ENCODE assay signal across 18 cellular contexts in the genomic region with DNA sequence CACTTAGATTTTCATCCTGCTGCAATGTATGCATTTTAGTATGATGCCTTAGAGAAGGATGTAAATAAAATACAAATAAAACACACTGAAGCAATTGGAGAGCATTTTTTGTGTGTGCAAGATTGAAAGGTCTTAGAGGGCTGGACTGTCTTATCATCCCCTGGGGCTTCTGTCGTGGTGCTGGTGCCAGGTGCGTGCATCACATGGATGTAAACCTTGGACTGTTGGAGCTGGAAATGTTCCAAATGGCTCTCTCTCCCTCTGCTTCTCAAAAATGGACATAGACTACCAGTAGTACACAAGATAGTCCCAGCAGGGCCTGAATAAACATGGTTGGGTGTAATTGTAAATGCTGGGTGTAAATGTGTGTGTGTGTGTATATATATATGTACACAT. TPM values are rescaled to one million over a fixed set of nuclear protein-coding genes. Genes with fewer than 3 reads are reported as not detected.
A peak's percentile ranks its signal among the peaks of the same experiment; 100 is the strongest.
DNase-seq lines count a peak whose midpoint lies in the region; ATAC-seq and TF ChIP-seq lines count a peak whose summit lies in the region.
"Had no signal": no experiment of that assay in that cellular context is flagged by ENCODE, and none has a peak within 500 bp of the region (broad histone marks: within the 10 kb centered on the region; RNA-seq: fewer than 3 reads in every experiment).

No MANE protein-coding gene starts in this region.

- H3K4ac ChIP-seq in mesenchymal stem cell (ENCODE audit: low read depth in 1 of 2, low read length in 2 of 2): no peak overlapping the region

- no peak for TF ChIP-seq POLR2A in right lobe of liver (IDR thresholded peaks at IDR 0.05)

- no peak overlapping the region for H4K8ac ChIP-seq in mesenchymal stem cell (ENCODE audit: low read length)

- no peaks in the 10 kb centered on the region for H3K36me3 ChIP-seq in BLaER1 treated with 17β-estradiol and CSF1 and Interleukin-3, amounts not matched to agents 10 nM and 100 nM
- H3K36me3 ChIP-seq in mesenchymal stem cell (ENCODE audit: control insufficient read depth in 1 of 2, insufficient read depth in 2 of 2, low read depth in 1 of 2, low read length in 2 of 2) (peaks cover 0 to 8% of the 10 kb centered on the region in 2 experiments), right lobe of liver (no peaks in the 10 kb centered on the region)

- H3K18ac ChIP-seq in mesenchymal stem cell (ENCODE audit: low read depth in 1 of 2, low read length in 2 of 2): no peak overlapping the region

- peaks cover 21% of the 10 kb centered on the region for H3K79me1 ChIP-seq in mesenchymal stem cell (replicated peaks; ENCODE audit: low read length, poor library complexity, severe bottlenecking)

- H3K27me3 ChIP-seq in BLaER1 treated with 17β-estradiol and CSF1 and Interleukin-3, amounts not matched to agents 10 nM and 100 nM: no peaks in the 10 kb centered on the region
- H3K27me3 ChIP-seq in mesenchymal stem cell (ENCODE audit: control insufficient read depth in 1 of 2, insufficient read depth in 1 of 2, low read length in 2 of 2) (no peaks in the 10 kb centered on the region), right lobe of liver (no peaks in the 10 kb centered on the region)

- no peak overlapping the region for H3K23ac ChIP-seq in mesenchymal stem cell (ENCODE audit: low read length in 2 of 2)

- ATAC-seq in GM21786 (IDR thresholded peaks at IDR 0.05; ENCODE audit: unreplicated experiment): no peak
- no peak for ATAC-seq in right lobe of liver
- ATAC-seq: activated T-cell treated with anti-CD3 and anti-CD28 coated beads, Interleukin-2, amount 50 U/mL, for 4 hours; left colon had no signal

- no peak overlapping the region for H4K91ac ChIP-seq in mesenchymal stem cell (ENCODE audit: low read length)

- intact Hi-C loops in right lobe of liver (cut with DNase I): no loop called here

- TF ChIP-seq CTCF in right lobe of liver (IDR thresholded peaks at IDR 0.05): no peak

- peaks cover 63 to 100% (median 88%) of the 10 kb centered on the region in 10 experiments for H3K4me1 ChIP-seq in BLaER1 treated with 17β-estradiol and CSF1 and Interleukin-3, amounts not matched to agents 10 nM and 100 nM
- H3K4me1 ChIP-seq in mesenchymal stem cell (ENCODE audit: control insufficient read depth, insufficient read depth, low read depth, low read length) (peaks cover 35% of the 10 kb centered on the region), right lobe of liver (peaks cover 0 to 13% (median 0%) of the 10 kb centered on the region in 4 donors)

- H2BK5ac ChIP-seq in mesenchymal stem cell (ENCODE audit: low read depth, low read length, poor library complexity, severe bottlenecking): no peak overlapping the region

- peak; percentile 78 for DNase-seq in NCI-H1092 treated with DMSO at 0.1 percent for 48 hours (lab: John Stamatoyannopoulos, UW)
- DNase-seq in NCI-H748 (lab: John Stamatoyannopoulos, UW; ENCODE audit: unreplicated experiment): peak; percentile 76
- no peak for DNase-seq in mesenchymal stem cell
- DNase-seq in NCI-H2227 (lab: John Stamatoyannopoulos, UW; ENCODE audit: unreplicated experiment): no peak
- DNase-seq in right lobe of liver: no peak
- no peak for DNase-seq in germinal center (ENCODE audit: low spot score)
- DNase-seq: activated CD4-positive, alpha-beta memory T cell treated with anti-CD3 and anti-CD28 coated beads, Interleukin-2, amount 10 ng/mL, durations not matched to agents 7 days and 5 days; activated naive CD4-positive, alpha-beta T cell treated with anti-CD3 and anti-CD28 coated beads, Interleukin-2, amount 50 U/mL, for 16 hours; activated T-cell treated with anti-CD3 and anti-CD28 coated beads, Interleukin-2, amount 50 U/mL, for 4 hours; H9; left colon; right cardiac atrium; stimulated activated naive CD4-positive, alpha-beta T cell treated with Interleukin-2 at 50 U/mL for 16 hours; T-helper 1 cell had no signal

- no peaks in the 10 kb centered on the region for H3K9me3 ChIP-seq in BLaER1 treated with 17β-estradiol and CSF1 and Interleukin-3, amounts not matched to agents 10 nM and 100 nM (replicated peaks in 1 of 11)
- no peaks in the 10 kb centered on the region for H3K9me3 ChIP-seq in mesenchymal stem cell (ENCODE audit: control insufficient read depth, low read length)
- no peaks in the 10 kb centered on the region for H3K9me3 ChIP-seq in right lobe of liver

- no peak overlapping the region for H2BK120ac ChIP-seq in mesenchymal stem cell (ENCODE audit: low read depth, low read length)

- no peak overlapping the region for H3K14ac ChIP-seq in mesenchymal stem cell (ENCODE audit: low read length in 2 of 2)

- no peak overlapping the region for H2BK15ac ChIP-seq in mesenchymal stem cell (ENCODE audit: low read depth, poor library complexity, severe bottlenecking)

- H4K20me1 ChIP-seq in BLaER1 treated with 17β-estradiol and CSF1 and Interleukin-3, amounts not matched to agents 10 nM and 100 nM: no peaks in the 10 kb centered on the region

- peak overlapping the region in 5 of 11 experiments; percentile 14 to 54 (median 33); a peak in 5 of 22 replicates for H3K9ac ChIP-seq in BLaER1 treated with 17β-estradiol and CSF1 and Interleukin-3, amounts not matched to agents 10 nM and 100 nM
- H3K9ac ChIP-seq in mesenchymal stem cell (ENCODE audit: low read length): peak overlapping the region; percentile 36

- H2BK12ac ChIP-seq in mesenchymal stem cell (ENCODE audit: low read length in 2 of 2): no peak overlapping the region

- H3K4me2 ChIP-seq in BLaER1 treated with 17β-estradiol and CSF1 and Interleukin-3, amounts not matched to agents 10 nM and 100 nM: peak overlapping the region; percentile 67 to 91 (median 80)
- no peak overlapping the region for H3K4me2 ChIP-seq in mesenchymal stem cell (ENCODE audit: low read length, poor library complexity, severe bottlenecking)

- no peak overlapping the region for H2AK5ac ChIP-seq in mesenchymal stem cell (ENCODE audit: low read length, severe bottlenecking)

- H2AFZ ChIP-seq in mesenchymal stem cell (ENCODE audit: low read depth, low read length): no peak overlapping the region

- H3K27ac ChIP-seq in BLaER1 treated with 17β-estradiol and CSF1 and Interleukin-3, amounts not matched to agents 10 nM and 100 nM: peak overlapping the region in 7 of 11 experiments; percentile 74 to 88 (median 79); a peak in 13 of 22 replicates
- no peak overlapping the region for H3K27ac ChIP-seq in mesenchymal stem cell (ENCODE audit: low read length, poor library complexity, severe bottlenecking)
- no peak overlapping the region for H3K27ac ChIP-seq in right lobe of liver
- H3K27ac ChIP-seq: epithelial cell of prostate, VCaP had no signal

- 93% methylated on average over 2 of the region's 2 CpGs for WGBS in mesenchymal stem cell
- WGBS in right lobe of liver (ENCODE audit: insufficient coverage, low coverage, low lambda C conversion rate, missing lambda C conversion rate): 30% methylated on average over 2 of the region's 2 CpGs

- no peak overlapping the region for H3K4me3 ChIP-seq in BLaER1 treated with 17β-estradiol and CSF1 and Interleukin-3, amounts not matched to agents 10 nM and 100 nM
- H3K4me3 ChIP-seq in mesenchymal stem cell (ENCODE audit: insufficient read depth in 1 of 2, low read depth in 1 of 2, low read length in 2 of 2) (peak overlapping the region in 1 of 2 experiments; percentile 21), right lobe of liver (no peak overlapping the region)

RNA-seq across cellular contexts. Expression of a gene that starts 40.5 kb away (rescaled TPM):
- polyA plus RNA-seq in mesenchymal stem cell (2013, experiment 1 of 2): 6.0 TPM
- 6.3 TPM for polyA plus RNA-seq in mesenchymal stem cell (2013, experiment 2 of 2)
- total RNA-seq in right lobe of liver: under 1 TPM; 0.18 to 0.68 (median 0.41) TPM
- total RNA-seq: activated CD4-positive, alpha-beta memory T cell treated with anti-CD3 and anti-CD28 coated beads, Interleukin-2, amount 10 ng/mL, durations not matched to agents 7 days and 5 days had no signal

Comparison
In these comparisons a context has a peak if more than half of its experiments do, and no peak if none do; other contexts are left out.
1. H3K27ac ChIP-seq: peak in BLaER1 treated with 17β-estradiol and CSF1 and Interleukin-3, amounts not matched to agents 10 nM and 100 nM (7 of 11); none in mesenchymal stem cell (single experiment) and right lobe of liver (0 of 3).
2. DNase-seq: peak in NCI-H1092 treated with DMSO at 0.1 percent for 48 hours (single experiment) and NCI-H748 (single experiment); none in mesenchymal stem cell (single experiment), NCI-H2227 (single experiment), right lobe of liver (0 of 3) and germinal center (single experiment).